ENCODE assay signal across 14 cellular contexts in genomic region chr22:50220603-50221409, GRCh38.
"Had no signal": no experiment of that assay in that cellular context is flagged by ENCODE, and none has a peak within 500 bp of the region (broad histone marks: within the 10 kb centered on the region; RNA-seq: fewer than 3 reads in every experiment).

No MANE protein-coding gene starts in this region.

- H3K4me1 Mint-ChIP-seq: activated CD4-positive, alpha-beta memory T cell treated with anti-CD3 and anti-CD28 coated beads, Interleukin-2, amount 10 ng/mL, durations not matched to agents 7 days and 5 days; mesothelial cell of epicardium; neural crest cell; T-helper 17 cell had no signal

- ATAC-seq: stimulated activated naive B cell treated with anti-CD40 and anti-IgM and Interleukin-4, amounts not matched to agents 10 μg/mL and 1 μg/mL and 100 μg/mL, for 72 hours; T-helper 17 cell had no signal

- H3K4me3 ChIP-seq: colonic mucosa, left ventricle myocardium inferior, tibial nerve had no signal

- H3K9ac ChIP-seq: parathyroid adenoma had no signal

- H3K4me3 Mint-ChIP-seq: activated CD4-positive, alpha-beta memory T cell treated with anti-CD3 and anti-CD28 coated beads, Interleukin-2, amount 10 ng/mL, durations not matched to agents 7 days and 5 days; activated T-cell treated with anti-CD3 and anti-CD28 coated beads, Interleukin-2, amount 50 U/mL, for 24 hours; mesothelial cell of epicardium; neural crest cell; stimulated activated naive B cell treated with anti-CD40 and anti-IgM and Interleukin-4, amounts not matched to agents 10 μg/mL and 1 μg/mL and 100 μg/mL, for 72 hours; T-helper 17 cell had no signal

- H3K27ac Mint-ChIP-seq: activated CD4-positive, alpha-beta memory T cell treated with anti-CD3 and anti-CD28 coated beads, Interleukin-2, amount 10 ng/mL, durations not matched to agents 7 days and 5 days; activated T-cell treated with anti-CD3 and anti-CD28 coated beads, Interleukin-2, amount 50 U/mL, for 24 hours; mesothelial cell of epicardium; stimulated activated naive B cell treated with anti-CD40 and anti-IgM and Interleukin-4, amounts not matched to agents 10 μg/mL and 1 μg/mL and 100 μg/mL, for 72 hours; T-helper 17 cell had no signal

- H3K9me3 Mint-ChIP-seq: activated CD4-positive, alpha-beta memory T cell treated with anti-CD3 and anti-CD28 coated beads, Interleukin-2, amount 10 ng/mL, durations not matched to agents 7 days and 5 days; activated T-cell treated with anti-CD3 and anti-CD28 coated beads, Interleukin-2, amount 50 U/mL, for 24 hours; mesothelial cell of epicardium; neural crest cell; stimulated activated naive B cell treated with anti-CD40 and anti-IgM and Interleukin-4, amounts not matched to agents 10 μg/mL and 1 μg/mL and 100 μg/mL, for 72 hours had no signal

- DNase-seq: activated CD4-positive, alpha-beta memory T cell treated with anti-CD3 and anti-CD28 coated beads, Interleukin-2, amount 10 ng/mL, durations not matched to agents 7 days and 5 days; activated CD4-positive, alpha-beta T cell treated with anti-CD3 and anti-CD28 coated beads for 4 hours; activated naive CD4-positive, alpha-beta T cell treated with anti-CD3 and anti-CD28 coated beads, Interleukin-2, amount 50 U/mL, for 16 hours; activated T-cell treated with anti-CD3 and anti-CD28 coated beads, Interleukin-2, amount 50 U/mL, for 24 hours; colonic mucosa; hippocampal formation; left ventricle myocardium inferior; stimulated activated CD4-positive, alpha-beta T cell treated with anti-CD3 and anti-CD28 coated beads, Interleukin-2, amount 100 ng/mL, for 48 hours; stimulated activated naive B cell treated with anti-CD40 and anti-IgM and Interleukin-4, amounts not matched to agents 10 μg/mL and 1 μg/mL and 100 μg/mL, for 72 hours; T-helper 17 cell had no signal

- H3K9me3 ChIP-seq: colonic mucosa, left ventricle myocardium inferior, tibial nerve had no signal

- H3K4me1 ChIP-seq: colonic mucosa, parathyroid adenoma had no signal

- H3K79me2 ChIP-seq: parathyroid adenoma had no signal

- H3K27me3 ChIP-seq: colonic mucosa, tibial nerve had no signal

- H3K27ac ChIP-seq: colonic mucosa, left ventricle myocardium inferior, parathyroid adenoma, tibial nerve had no signal

- H3K27me3 Mint-ChIP-seq: activated CD4-positive, alpha-beta memory T cell treated with anti-CD3 and anti-CD28 coated beads, Interleukin-2, amount 10 ng/mL, durations not matched to agents 7 days and 5 days; activated T-cell treated with anti-CD3 and anti-CD28 coated beads, Interleukin-2, amount 50 U/mL, for 24 hours; stimulated activated naive B cell treated with anti-CD40 and anti-IgM and Interleukin-4, amounts not matched to agents 10 μg/mL and 1 μg/mL and 100 μg/mL, for 72 hours; T-helper 17 cell had no signal

- H2AFZ ChIP-seq: parathyroid adenoma had no signal
